Comparison of ENCODE assay signal across 28 cellular contexts in genomic region chr16:87597324-87597830, GRCh38. TPM values are rescaled to one million over a fixed set of nuclear protein-coding genes. Genes with fewer than 3 reads are reported as not detected.
"Had no signal": no experiment of that assay in that cellular context is flagged by ENCODE, and none has a peak within 500 bp of the region (broad histone marks: within the 10 kb centered on the region; RNA-seq: fewer than 3 reads in every experiment).

No MANE protein-coding gene starts in this region.

- H3K27ac ChIP-seq: ascending aorta, breast epithelium, coronary artery, dorsolateral prefrontal cortex, esophagus muscularis mucosa, foreskin keratinocyte, gastrocnemius medialis, heart left ventricle, WERI-Rb-1 had no signal

- H3K36me3 ChIP-seq: ascending aorta, breast epithelium, esophagus muscularis mucosa, gastrocnemius medialis, heart left ventricle, WERI-Rb-1 had no signal

- H3K4me3 ChIP-seq: ascending aorta, breast epithelium, coronary artery, dorsolateral prefrontal cortex, esophagus muscularis mucosa, gastrocnemius medialis, heart left ventricle had no signal

- DNase-seq: activated B cell treated with CpG ODN at 0.5 μM for 24 hours; activated CD4-positive, alpha-beta T cell treated with anti-CD3 and anti-CD28 coated beads for 48 hours; activated CD4-positive, alpha-beta T cell treated with anti-CD3 and anti-CD28 coated beads, Interleukin-2, amount 50 U/mL, for 1 hour; activated CD4-positive, alpha-beta T cell treated with anti-CD3 and anti-CD28 coated beads, Interleukin-2, amount 50 U/mL, for 48 hours; activated CD8-positive, alpha-beta memory T cell treated with anti-CD3 and anti-CD28 coated beads for 24 hours; activated CD8-positive, alpha-beta T cell treated with anti-CD3 and anti-CD28 coated beads for 36 hours; activated gamma-delta T cell; activated naive CD4-positive, alpha-beta T cell; activated naive CD4-positive, alpha-beta T cell treated with anti-CD3 and anti-CD28 coated beads, Interleukin-2, amount 10 ng/mL, durations not matched to agents 7 days and 5 days; activated naive CD8-positive, alpha-beta T cell treated with anti-CD3 and anti-CD28 coated beads, Interleukin-2, amount 10 ng/mL, durations not matched to agents 7 days and 5 days; activated T-cell treated with anti-CD3 and anti-CD28 coated beads, Interleukin-2, amount 50 U/mL, for 4 hours; dorsolateral prefrontal cortex; effector memory CD4-positive, alpha-beta T cell; erythroblast; foreskin keratinocyte; gastrocnemius medialis; glutamatergic neuron; heart left ventricle; T-helper 17 cell; T1000; WERI-Rb-1 had no signal

- H3K27me3 ChIP-seq: ascending aorta had no signal

- H3K4me1 ChIP-seq: ascending aorta, breast epithelium, foreskin keratinocyte, gastrocnemius medialis had no signal

- H3K9me3 ChIP-seq: ascending aorta, breast epithelium, gastrocnemius medialis had no signal

- ATAC-seq: activated CD4-positive, CD25-positive, alpha-beta regulatory T cell treated with anti-CD3 and anti-CD28 coated beads, Interleukin-2, amount 50 U/mL, for 24 hours; activated CD8-positive, alpha-beta T cell treated with anti-CD3 and anti-CD28 coated beads for 36 hours; activated naive CD4-positive, alpha-beta T cell treated with anti-CD3 and anti-CD28 coated beads, Interleukin-2, amount 50 U/mL, for 72 hours; activated T-cell treated with anti-CD3 and anti-CD28 coated beads, Interleukin-2, amount 50 U/mL, for 4 hours; foreskin keratinocyte; gastrocnemius medialis; heart left ventricle; T-helper 17 cell had no signal

RNA-seq across cellular contexts. Expression of gene JPH3, which starts 4.9 kb away (rescaled TPM):
- total RNA-seq: activated B cell treated with CpG ODN at 0.5 μM for 24 hours; activated naive CD8-positive, alpha-beta T cell treated with anti-CD3 and anti-CD28 coated beads, Interleukin-2, amount 10 ng/mL, durations not matched to agents 7 days and 5 days; activated T-cell treated with anti-CD3 and anti-CD28 coated beads, Interleukin-2, amount 50 U/mL, for 4 hours; activated T-helper 1 cell treated with anti-CD3 and anti-CD28 coated beads, Interleukin-12 subunit alpha, Interleukin-12 subunit beta, Interleukin-2, Interleukin-4 antibody, amounts not matched to agents 30 ng/mL and 10 ng/mL and 1 ng/mL, durations not matched to agents 14 hours and 24 hours and 36 hours; ascending aorta; foreskin keratinocyte; gastrocnemius medialis had no signal
- polyA plus RNA-seq: foreskin keratinocyte had no signal
